10 cellular contexts compared by ENCODE assay signal in the genomic region with DNA sequence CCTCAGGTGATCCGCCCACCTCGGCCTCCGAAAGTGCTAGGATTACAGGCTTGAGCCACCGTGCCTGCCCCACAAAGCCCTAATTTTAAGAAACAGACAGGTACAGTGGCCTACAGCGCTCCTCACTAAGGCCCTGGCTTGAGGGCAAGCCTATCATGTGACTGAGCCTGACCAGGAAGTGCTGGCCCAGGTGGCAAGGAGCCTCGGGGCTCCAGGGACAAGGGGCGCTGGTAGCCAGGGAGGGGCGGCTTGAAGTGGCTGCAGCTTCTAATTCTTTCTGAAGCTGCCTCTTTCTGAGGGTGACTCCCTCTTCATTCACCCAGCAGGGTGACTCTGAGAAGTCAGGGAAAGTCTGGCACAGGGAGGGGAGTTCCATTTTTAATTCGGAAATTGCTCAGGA.
A peak's percentile ranks its signal among the peaks of the same experiment; 100 is the strongest.
DNase-seq lines count a peak whose midpoint lies in the region; ATAC-seq and TF ChIP-seq lines count a peak whose summit lies in the region.
"Had no signal": no experiment of that assay in that cellular context is flagged by ENCODE, and none has a peak within 500 bp of the region (broad histone marks: within the 10 kb centered on the region; RNA-seq: fewer than 3 reads in every experiment).

No MANE protein-coding gene starts in this region.

- H3K9me3 ChIP-seq in CD8-positive, alpha-beta memory T cell (ENCODE audit: low read length), result no peaks in the 10 kb centered on the region
- H3K9me3 ChIP-seq in gastrocnemius medialis (no peaks in the 10 kb centered on the region), HAP-1 (no peaks in the 10 kb centered on the region)

- POLR2A ChIA-PET in CD8-positive, alpha-beta memory T cell (lab: Charles Lee), result no interaction called here

- TF ChIP-seq POLR2A in gastrocnemius medialis (IDR thresholded peaks at IDR 0.05), result no peak

- peaks cover 53% of the 10 kb centered on the region for H3K4me1 ChIP-seq in CD8-positive, alpha-beta memory T cell (ENCODE audit: insufficient read depth, low read length)
- H3K4me1 ChIP-seq in gastrocnemius medialis, result peaks cover 19 to 25% of the 10 kb centered on the region in 2 donors
- H3K4me1 ChIP-seq in HAP-1, result no peaks in the 10 kb centered on the region

- no peaks in the 10 kb centered on the region for H3K27me3 ChIP-seq in CD8-positive, alpha-beta memory T cell (ENCODE audit: insufficient read depth, low read length, poor library complexity, severe bottlenecking)
- H3K27me3 ChIP-seq in gastrocnemius medialis, result no peaks in the 10 kb centered on the region
- peaks cover 33% of the 10 kb centered on the region for H3K27me3 ChIP-seq in HAP-1 (ENCODE audit: low read depth)

- H3K27me3 Mint-ChIP-seq in CD8-positive, alpha-beta memory T cell, result peaks cover 0 to 13% of the 10 kb centered on the region in 2 donors
- peaks cover 23% of the 10 kb centered on the region for H3K27me3 Mint-ChIP-seq in dendritic cell treated with granulocyte-macrophage colony-stimulating factor and Interleukin-4, amounts not matched to agents 40 ng/mL and 50 ng/mL, for 4 days

- no peak overlapping the region for H3K27ac ChIP-seq in CD8-positive, alpha-beta memory T cell (ENCODE audit: low read depth, low read length)
- peak overlapping the region; percentile 43 to 77 (median 68) for H3K27ac ChIP-seq in gastrocnemius medialis

- no peak for ATAC-seq in gastrocnemius medialis

- in situ Hi-C loops in gastrocnemius medialis (cut with MboI; ENCODE audit: low sequenced_read_pairs in 4 of 4) (no loop called here), HAP-1 (cut with MboI; ENCODE audit: low sequenced_read_pairs) (no loop called here)

- H3K4me3 ChIP-seq in CD8-positive, alpha-beta memory T cell (ENCODE audit: low read length), result no peak overlapping the region
- H3K4me3 ChIP-seq in gastrocnemius medialis (peak overlapping the region; percentile 48 to 61 (median 58)), HAP-1 (no peak overlapping the region)

- H3K36me3 ChIP-seq in CD8-positive, alpha-beta memory T cell (ENCODE audit: insufficient read depth, low read length), result no peaks in the 10 kb centered on the region
- no peaks in the 10 kb centered on the region for H3K36me3 ChIP-seq in gastrocnemius medialis
- H3K36me3 ChIP-seq in HAP-1 (replicated peaks), result no peaks in the 10 kb centered on the region

- CTCF ChIA-PET in CD8-positive, alpha-beta memory T cell (lab: Charles Lee), result interaction anchor here (2.8 kb wide), 1 partner anchor 53 kb away, joined by 12 read pairs; no protein-coding TSS in a partner anchor

- TF ChIP-seq CTCF in gastrocnemius medialis (IDR thresholded peaks at IDR 0.05 in 4 of 5, conservative IDR thresholded peaks at IDR 0.05 in 1 of 5), result no peak

- H3K4me1 Mint-ChIP-seq in CD8-positive, alpha-beta memory T cell, result peaks cover 68 to 90% (median 75%) of the 10 kb centered on the region in 3 donors
- peaks cover 64% of the 10 kb centered on the region for H3K4me1 Mint-ChIP-seq in dendritic cell treated with granulocyte-macrophage colony-stimulating factor and Interleukin-4, amounts not matched to agents 40 ng/mL and 50 ng/mL, for 4 days (ENCODE audit: low read depth)

- H3K36me3 Mint-ChIP-seq in CD8-positive, alpha-beta memory T cell, result peaks cover 0 to 2% (median 0%) of the 10 kb centered on the region in 3 donors
- peaks cover 5% of the 10 kb centered on the region for H3K36me3 Mint-ChIP-seq in dendritic cell treated with granulocyte-macrophage colony-stimulating factor and Interleukin-4, amounts not matched to agents 40 ng/mL and 50 ng/mL, for 4 days (ENCODE audit: low read depth)

- no peak for DNase-seq in CD8-positive, alpha-beta memory T cell
- peak; percentile 37 to 70 for DNase-seq in Kasumi-1 (lab: John Stamatoyannopoulos, UW)
- DNase-seq in gastrocnemius medialis, result no peak
- DNase-seq in T1000 (lab: John Stamatoyannopoulos, UW), result no peak
- no peak for DNase-seq in NCI-H1092 treated with DMSO at 0.1 percent for 48 hours (lab: John Stamatoyannopoulos, UW)
- no peak for DNase-seq in NCI-H2171 (lab: John Stamatoyannopoulos, UW)
- DNase-seq in HAP-1 (ENCODE audit: low spot score in 2 of 2), result no peak
- DNase-seq: NCI-H82; stimulated activated CD4-positive, alpha-beta T cell treated with anti-CD3 and anti-CD28 coated beads, Interleukin-2, amount 100 ng/mL, for 24 hours had no signal

- H3K27ac Mint-ChIP-seq in CD8-positive, alpha-beta memory T cell, result peak overlapping the region in 5 of 8 donors; percentile 83 to 97 (median 93)
- H3K27ac Mint-ChIP-seq in dendritic cell treated with granulocyte-macrophage colony-stimulating factor and Interleukin-4, amounts not matched to agents 40 ng/mL and 50 ng/mL, for 4 days, result peak overlapping the region; percentile 71

- H3K9me3 Mint-ChIP-seq in CD8-positive, alpha-beta memory T cell, result peaks cover 0 to 3% (median 0%) of the 10 kb centered on the region in 5 donors
- no peaks in the 10 kb centered on the region for H3K9me3 Mint-ChIP-seq in dendritic cell treated with granulocyte-macrophage colony-stimulating factor and Interleukin-4, amounts not matched to agents 40 ng/mL and 50 ng/mL, for 4 days

- peak overlapping the region in 1 of 7 donors; percentile 90 for H3K4me3 Mint-ChIP-seq in CD8-positive, alpha-beta memory T cell
- no peak overlapping the region for H3K4me3 Mint-ChIP-seq in dendritic cell treated with granulocyte-macrophage colony-stimulating factor and Interleukin-4, amounts not matched to agents 40 ng/mL and 50 ng/mL, for 4 days

- intact Hi-C loops in dendritic cell treated with granulocyte-macrophage colony-stimulating factor and Interleukin-4, amounts not matched to agents 40 ng/mL and 50 ng/mL, for 4 days (cut with micrococcal nuclease), result loop anchor here (5.0 kb wide), 1 partner anchor 48 kb away; no protein-coding TSS in a partner anchor
- intact Hi-C loops in gastrocnemius medialis (cut with DNase I; ENCODE audit: low total_unique reads), result loop anchor here (5.0 kb wide), 3 partner anchors 53 to 388 kb away; no protein-coding TSS in a partner anchor

Comparison
In these comparisons a context has a peak if more than half of its experiments do, and no peak if none do; other contexts are left out.
1. DNase-seq: peak in Kasumi-1 (2 of 2); none in CD8-positive, alpha-beta memory T cell (0 of 5), gastrocnemius medialis (0 of 2), T1000 (single experiment), NCI-H1092 treated with DMSO at 0.1 percent for 48 hours (single experiment), NCI-H2171 (single experiment) and HAP-1 (0 of 2).
2. H3K4me3 ChIP-seq: peak in gastrocnemius medialis (4 of 4); none in CD8-positive, alpha-beta memory T cell (single experiment) and HAP-1 (single experiment).